In the genomic region with DNA sequence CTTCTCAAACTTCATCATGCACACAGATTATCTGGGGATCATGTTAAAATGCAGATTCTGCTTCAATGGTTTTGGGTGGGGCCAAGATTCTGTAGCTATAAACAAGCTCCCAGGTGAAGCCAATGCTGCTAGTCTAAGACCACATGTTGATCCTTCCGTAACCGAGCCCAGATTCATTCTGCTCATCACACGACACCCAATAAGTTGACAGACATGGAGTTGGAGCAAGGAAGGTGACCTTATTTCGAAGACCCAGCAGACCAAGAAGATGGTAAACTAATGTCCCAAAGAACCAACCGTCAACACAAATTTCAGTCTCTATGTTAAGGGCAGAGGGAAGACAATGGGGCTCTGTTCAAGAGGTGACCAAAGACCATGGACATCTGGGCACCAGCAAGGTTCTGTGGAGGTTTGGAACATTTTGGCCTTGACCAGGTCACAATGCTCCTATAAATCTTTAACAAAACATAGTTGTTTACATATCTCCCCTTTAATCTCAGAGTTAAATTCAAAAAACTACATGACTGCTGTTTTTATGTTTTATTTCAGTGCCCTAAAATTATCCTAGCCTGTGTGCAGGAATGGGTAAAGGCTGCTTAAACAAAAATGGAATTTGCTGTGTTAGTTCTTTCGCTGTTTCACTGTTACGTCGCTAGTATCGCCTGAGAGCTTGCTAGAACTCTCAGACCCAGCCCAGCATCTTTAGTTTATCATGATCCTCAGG, we compare ENCODE assay signal across 9 cellular contexts. TPM values are rescaled to one million over a fixed set of nuclear protein-coding genes. Genes with fewer than 3 reads are reported as not detected.
"Had no signal": no experiment of that assay in that cellular context is flagged by ENCODE, and none has a peak within 500 bp of the region (broad histone marks: within the 10 kb centered on the region; RNA-seq: fewer than 3 reads in every experiment).

No MANE protein-coding gene starts in this region.

- H3K27ac ChIP-seq: KMS-11 had no signal

- H3K4me3 ChIP-seq: HAP-1 had no signal

- ATAC-seq: HCT116 had no signal

- H3K9ac ChIP-seq: KMS-11 had no signal

- H3K36me3 ChIP-seq: HAP-1 had no signal

- DNase-seq: GOT3, HFFc6, Karpas-422, KBM-7 had no signal

- FAIRE-seq: HTR-8/SVneo had no signal

- H3K4me2 ChIP-seq: KMS-11 had no signal

- H3K4me1 ChIP-seq: HAP-1 had no signal

- H3K9me3 ChIP-seq: HAP-1 had no signal

RNA-seq across cellular contexts. Expression of gene SPTLC3, which starts 50.1 kb away (rescaled TPM):
- total RNA-seq: HFFc6 had no signal
- polyA plus RNA-seq: IgD-negative memory B cell had no signal
